ENCODE assay signal across 8 cellular contexts in the genomic region with DNA sequence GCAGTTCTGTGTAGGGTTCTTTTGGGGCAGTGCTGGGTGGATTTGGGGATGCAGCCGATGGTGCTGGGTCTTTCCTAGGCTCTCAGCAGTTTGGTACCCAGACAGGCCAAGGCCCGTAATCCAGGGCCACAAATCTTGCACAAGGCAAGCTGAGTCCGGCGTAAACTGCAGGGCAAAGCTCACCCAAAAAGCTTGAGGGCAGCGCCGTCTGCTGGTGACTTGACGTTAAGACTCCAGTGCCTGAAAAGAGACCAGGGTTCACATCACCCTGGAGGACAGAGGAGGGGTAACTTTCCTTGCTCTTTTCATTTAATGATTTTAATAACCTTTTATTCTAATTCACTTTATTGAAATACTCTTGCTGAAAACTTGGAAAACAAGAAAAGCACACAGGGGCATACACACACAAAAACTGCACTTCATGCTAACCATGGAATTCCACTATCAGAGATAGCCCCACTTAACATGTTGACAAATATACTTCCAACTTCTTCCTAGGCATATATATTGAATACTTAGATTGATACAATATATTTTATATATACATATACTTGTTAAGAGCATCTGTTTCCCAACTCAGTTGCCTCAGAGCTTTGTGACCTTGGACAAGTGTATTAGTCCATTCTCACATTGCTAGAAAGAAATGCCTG. TPM values are rescaled to one million over a fixed set of nuclear protein-coding genes. Genes with fewer than 3 reads are reported as not detected.
A peak's percentile ranks its signal among the peaks of the same experiment; 100 is the strongest.
DNase-seq lines count a peak whose midpoint lies in the region; ATAC-seq and TF ChIP-seq lines count a peak whose summit lies in the region.

No MANE protein-coding gene starts in this region.

- DNase-seq in DMS53 treated with DMSO at 0.1 percent for 48 hours (lab: John Stamatoyannopoulos, UW; ENCODE audit: unreplicated experiment) (peak; percentile 94), NCI-H69 (lab: John Stamatoyannopoulos, UW) (peak; percentile 74), dorsolateral prefrontal cortex (peak; percentile 71 to 89 (median 84)), lower leg skin (ENCODE audit: low spot score in 2 of 2) (peak; percentile 43 to 93)
- DNase-seq in activated CD4-positive, alpha-beta T cell treated with anti-CD3 and anti-CD28 coated beads, Interleukin-2, amount 50 U/mL, for 4 hours, result peak; percentile 58 to 61
- peak; percentile 39 to 47 (median 40) for DNase-seq in stimulated activated CD4-positive, alpha-beta T cell treated with anti-CD3 and anti-CD28 coated beads, TNF-alpha, amount 100 ng/mL, for 4 hours (ENCODE audit: low read depth in 3 of 3)

- H3K4me3 ChIP-seq in dorsolateral prefrontal cortex (no peak overlapping the region), lower leg skin (ENCODE audit: low read depth, poor library complexity, severe bottlenecking) (no peak overlapping the region)

- ATAC-seq in HG03432 (IDR thresholded peaks at IDR 0.05; ENCODE audit: unreplicated experiment) (peak; percentile 56), GM21367 (IDR thresholded peaks at IDR 0.05; ENCODE audit: unreplicated experiment) (no peak)

- peak overlapping the region in 2 of 59 donors; percentile 22 to 49 for H3K27ac ChIP-seq in dorsolateral prefrontal cortex

- peak; percentile 86 to 99 (median 97) for TF ChIP-seq CTCF in dorsolateral prefrontal cortex (IDR thresholded peaks at IDR 0.05 in 54 of 56, conservative IDR thresholded peaks at IDR 0.05 in 2 of 56; ENCODE audit: low read depth in 1 of 56, partially characterized antibody in 56 of 56)
- peak in 2 of 3 donors; percentile 15 to 78 for TF ChIP-seq CTCF in lower leg skin (IDR thresholded peaks at IDR 0.05)

- intact Hi-C loops in dorsolateral prefrontal cortex (cut with DNase I), result loop anchor here (2.0 to 10.0 kb wide), 6 partner anchors 240 to 683 kb away; partner anchors contain the start of gene TMEM131 (in 2 of the 2)
- intact Hi-C loops in lower leg skin (cut with DNase I; ENCODE audit: low total_unique reads), result loop anchor here (10.0 kb wide), 2 partner anchors 580 to 680 kb away; no protein-coding TSS in a partner anchor

- WGBS in lower leg skin, 2 donors, result 4 to 7% methylated on average over 7 of the region's 7 CpGs

- TF ChIP-seq POLR2A in lower leg skin (IDR thresholded peaks at IDR 0.05), result no peak

- no peaks in the 10 kb centered on the region for H3K27me3 ChIP-seq in dorsolateral prefrontal cortex

RNA-seq across cellular contexts. Expression of gene CNGA3, which starts 38.9 kb away (rescaled TPM):
- 1 to 10 TPM in 95 of 120 experiments, under 1 TPM in 25; 0.23 to 7.6 (median 1.5) TPM for total RNA-seq in dorsolateral prefrontal cortex
- not detected for total RNA-seq in lower leg skin

RNA-seq across cellular contexts. Expression of gene INPP4A, which starts 59.5 kb away (rescaled TPM):
- 100 to 1,000 TPM in 104 of 120 experiments, 10 to 100 TPM in 16; 54.2 to 160 (median 122) TPM for total RNA-seq in dorsolateral prefrontal cortex
- total RNA-seq in lower leg skin, result 10 to 100 TPM in 3 of 4 donors, 1 to 10 TPM in 1; 6.7 to 15.5 (median 10.7) TPM

Comparison
In these comparisons a context has a peak if more than half of its experiments do, and no peak if none do; other contexts are left out.
1. DNase-seq: peak in every context shown above with its lines; median percentile 94 in DMS53 treated with DMSO at 0.1 percent for 48 hours; 84 in dorsolateral prefrontal cortex; 74 in NCI-H69; 68 in lower leg skin; 60 in activated CD4-positive, alpha-beta T cell treated with anti-CD3 and anti-CD28 coated beads, Interleukin-2, amount 50 U/mL, for 4 hours; 40 in stimulated activated CD4-positive, alpha-beta T cell treated with anti-CD3 and anti-CD28 coated beads, TNF-alpha, amount 100 ng/mL, for 4 hours.